In the genomic region with DNA sequence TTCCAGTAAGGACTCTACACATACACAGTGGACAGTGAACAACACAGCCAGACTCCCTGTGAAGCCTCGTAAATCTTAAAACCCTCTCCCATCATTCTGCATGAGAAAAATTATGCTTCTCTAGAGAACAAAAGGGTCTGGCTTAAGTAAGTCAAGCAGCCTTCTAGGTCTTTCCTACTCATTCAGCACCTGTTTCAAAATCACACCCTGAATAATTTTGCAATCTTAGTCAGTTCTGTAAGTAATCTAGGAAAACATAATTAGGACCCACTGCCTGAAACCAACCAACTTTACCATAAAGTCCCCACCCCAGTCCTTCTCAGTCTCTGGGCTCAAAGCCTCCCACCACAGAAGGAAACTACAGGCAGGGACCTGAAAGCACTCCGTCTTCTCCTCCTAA, we compare ENCODE assay signal across 25 cellular contexts. TPM values are rescaled to one million over a fixed set of nuclear protein-coding genes. Genes with fewer than 3 reads are reported as not detected.
A peak's percentile ranks its signal among the peaks of the same experiment; 100 is the strongest.
DNase-seq lines count a peak whose midpoint lies in the region; ATAC-seq and TF ChIP-seq lines count a peak whose summit lies in the region.
"Had no signal": no experiment of that assay in that cellular context is flagged by ENCODE, and none has a peak within 500 bp of the region (broad histone marks: within the 10 kb centered on the region; RNA-seq: fewer than 3 reads in every experiment).

No MANE protein-coding gene starts in this region.

- H3K4me3 ChIP-seq in OCI-LY3 (ENCODE audit: low read length) (0 out of 2 replicates have a peak overlapping the region, but pooled peaks have one; percentile 25), osteoblast (ENCODE audit: insufficient read depth, low read length) (no peak overlapping the region)
- H3K4me3 ChIP-seq: ascending aorta; BLaER1 treated with 17β-estradiol and CSF1 and Interleukin-3, amounts not matched to agents 10 nM and 100 nM; cardiac muscle cell; coronary artery; GM23248; ovary; SJCRH30; upper lobe of right lung had no signal

- H3K4me1 ChIP-seq in OCI-LY3 (ENCODE audit: low read length) (peaks cover 21% of the 10 kb centered on the region), osteoblast (ENCODE audit: insufficient read depth, low read length) (peaks cover 18% of the 10 kb centered on the region)
- H3K4me1 ChIP-seq: BLaER1 treated with 17β-estradiol and CSF1 and Interleukin-3, amounts not matched to agents 10 nM and 100 nM; SJCRH30; upper lobe of right lung had no signal

- peak overlapping the region in 1 of 2 donors; percentile 56 for H3K4me3 Mint-ChIP-seq in activated T-cell treated with anti-CD3 and anti-CD28 coated beads, Interleukin-2, amount 50 U/mL, for 72 hours
- no peak overlapping the region for H3K4me3 Mint-ChIP-seq in central memory CD8-positive, alpha-beta T cell
- H3K4me3 Mint-ChIP-seq in stimulated activated naive CD8-positive, alpha-beta T cell treated with anti-CD3 and anti-CD28 coated beads, Interleukin-15, Interleukin-2, amounts not matched to agents 100 ng/mL and 50 ng/mL, for 24 hours = no peak overlapping the region
- H3K4me3 Mint-ChIP-seq: nephron progenitor cell had no signal

- H3K27me3 Mint-ChIP-seq in activated T-cell treated with anti-CD3 and anti-CD28 coated beads, Interleukin-2, amount 50 U/mL, for 72 hours (ENCODE audit: low read depth) = no peaks in the 10 kb centered on the region
- no peaks in the 10 kb centered on the region for H3K27me3 Mint-ChIP-seq in central memory CD8-positive, alpha-beta T cell
- no peaks in the 10 kb centered on the region for H3K27me3 Mint-ChIP-seq in stimulated activated naive CD8-positive, alpha-beta T cell treated with anti-CD3 and anti-CD28 coated beads, Interleukin-15, Interleukin-2, amounts not matched to agents 100 ng/mL and 50 ng/mL, for 24 hours

- H3K4me2 ChIP-seq in OCI-LY3 (ENCODE audit: low read length) (peak overlapping the region; percentile 43), osteoblast (ENCODE audit: insufficient read depth, low read length) (no peak overlapping the region)
- H3K4me2 ChIP-seq: BLaER1 treated with 17β-estradiol and CSF1 and Interleukin-3, amounts not matched to agents 10 nM and 100 nM had no signal

- H3K79me2 ChIP-seq in OCI-LY3 (ENCODE audit: low read length) = no peaks in the 10 kb centered on the region
- H3K79me2 ChIP-seq in osteoblast (ENCODE audit: insufficient read depth, low read length) = peaks cover 9% of the 10 kb centered on the region

- peak; percentile 42 to 53 for ATAC-seq in activated T-cell treated with anti-CD3 and anti-CD28 coated beads, Interleukin-2, amount 50 U/mL, for 72 hours (replicated peaks in 1 of 2)
- ATAC-seq in central memory CD8-positive, alpha-beta T cell (replicated peaks; ENCODE audit: extremely low read depth, poor library complexity, severe bottlenecking) = no peak
- ATAC-seq: upper lobe of right lung had no signal

- peak overlapping the region; percentile 47 for H3K27ac ChIP-seq in OCI-LY3 (ENCODE audit: low read length)
- H3K27ac ChIP-seq in osteoblast (ENCODE audit: low read depth, low read length) = no peak overlapping the region
- H3K27ac ChIP-seq: BLaER1 treated with 17β-estradiol and CSF1 and Interleukin-3, amounts not matched to agents 10 nM and 100 nM; cardiac muscle cell; coronary artery; GM23248; ovary; SJCRH30; upper lobe of right lung had no signal

- peaks cover 44% of the 10 kb centered on the region for H3K36me3 ChIP-seq in OCI-LY3 (replicated peaks; ENCODE audit: low read depth, low read length)
- peaks cover 79% of the 10 kb centered on the region for H3K36me3 ChIP-seq in osteoblast (ENCODE audit: insufficient read depth, low read length)
- H3K36me3 ChIP-seq: ovary had no signal

- peaks cover 40% of the 10 kb centered on the region for H3K4me1 Mint-ChIP-seq in activated T-cell treated with anti-CD3 and anti-CD28 coated beads, Interleukin-2, amount 50 U/mL, for 72 hours (ENCODE audit: low read depth)
- H3K4me1 Mint-ChIP-seq in central memory CD8-positive, alpha-beta T cell = peaks cover 12% of the 10 kb centered on the region
- H3K4me1 Mint-ChIP-seq in stimulated activated naive CD8-positive, alpha-beta T cell treated with anti-CD3 and anti-CD28 coated beads, Interleukin-15, Interleukin-2, amounts not matched to agents 100 ng/mL and 50 ng/mL, for 24 hours (ENCODE audit: low read depth) = peaks cover 33% of the 10 kb centered on the region
- H3K4me1 Mint-ChIP-seq: nephron progenitor cell had no signal

- H2AFZ ChIP-seq in OCI-LY3 (ENCODE audit: low read depth, low read length) = no peak overlapping the region
- no peak overlapping the region for H2AFZ ChIP-seq in osteoblast (ENCODE audit: low read length)
- H2AFZ ChIP-seq: GM23248 had no signal

- no peak for DNase-seq in activated T-cell treated with anti-CD3 and anti-CD28 coated beads, Interleukin-2, amount 50 U/mL, for 72 hours
- no peak for DNase-seq in activated T-cell treated with anti-CD3 and anti-CD28 coated beads, Interleukin-2, amount 50 U/mL, for 48 hours
- DNase-seq in central memory CD8-positive, alpha-beta T cell (ENCODE audit: low spot score in 2 of 2) = no peak
- no peak for DNase-seq in NCI-H82 treated with DMSO at 0.1 percent for 48 hours (lab: John Stamatoyannopoulos, UW; ENCODE audit: unreplicated experiment)
- DNase-seq in osteoblast (ENCODE audit: insufficient read length, low spot score, missing footprints) = no peak
- DNase-seq: activated gamma-delta T cell; effector memory CD4-positive, alpha-beta T cell; GM23248; kidney; NCI-H1436; NCI-H2081 treated with DMSO at 0.1 percent for 48 hours; NCI-H345; nephron progenitor cell; ovary; retina; SJCRH30; small intestine; stimulated activated CD8-positive, alpha-beta memory T cell treated with anti-CD3 and anti-CD28 coated beads, Interleukin-4, amount 100 ng/mL, for 48 hours; upper lobe of right lung had no signal

- peaks cover 3 to 6% of the 10 kb centered on the region in 2 donors for H3K36me3 Mint-ChIP-seq in activated T-cell treated with anti-CD3 and anti-CD28 coated beads, Interleukin-2, amount 50 U/mL, for 72 hours (ENCODE audit: insufficient read depth in 2 of 2)
- H3K36me3 Mint-ChIP-seq in central memory CD8-positive, alpha-beta T cell (ENCODE audit: insufficient read depth) = peaks cover 65% of the 10 kb centered on the region
- H3K36me3 Mint-ChIP-seq in stimulated activated naive CD8-positive, alpha-beta T cell treated with anti-CD3 and anti-CD28 coated beads, Interleukin-15, Interleukin-2, amounts not matched to agents 100 ng/mL and 50 ng/mL, for 24 hours (ENCODE audit: low read depth) = peaks cover 70% of the 10 kb centered on the region

- TF ChIP-seq CTCF in OCI-LY3 (IDR thresholded peaks at IDR 0.05; ENCODE audit: low read depth, low read length) = no peak
- no peak for TF ChIP-seq CTCF in osteoblast (IDR thresholded peaks at IDR 0.05; ENCODE audit: extremely low read depth, low read depth, low read length)

- H3K27ac Mint-ChIP-seq in activated T-cell treated with anti-CD3 and anti-CD28 coated beads, Interleukin-2, amount 50 U/mL, for 72 hours = peak overlapping the region; percentile 97
- peak overlapping the region; percentile 70 for H3K27ac Mint-ChIP-seq in central memory CD8-positive, alpha-beta T cell (ENCODE audit: low read depth)
- H3K27ac Mint-ChIP-seq in stimulated activated naive CD8-positive, alpha-beta T cell treated with anti-CD3 and anti-CD28 coated beads, Interleukin-15, Interleukin-2, amounts not matched to agents 100 ng/mL and 50 ng/mL, for 24 hours = peak overlapping the region; percentile 57
- H3K27ac Mint-ChIP-seq: nephron progenitor cell had no signal

- H3K9ac ChIP-seq in OCI-LY3 (ENCODE audit: low read length) = no peak overlapping the region
- H3K9ac ChIP-seq: BLaER1 treated with 17β-estradiol and CSF1 and Interleukin-3, amounts not matched to agents 10 nM and 100 nM; GM23248 had no signal

- no peaks in the 10 kb centered on the region for H3K27me3 ChIP-seq in OCI-LY3 (ENCODE audit: low read depth, low read length)
- H3K27me3 ChIP-seq in osteoblast (ENCODE audit: insufficient read depth, low read length) = no peaks in the 10 kb centered on the region
- H3K27me3 ChIP-seq: ascending aorta; BLaER1 treated with 17β-estradiol and CSF1 and Interleukin-3, amounts not matched to agents 10 nM and 100 nM; cardiac muscle cell; ovary; SJCRH30; upper lobe of right lung had no signal

- H3K9me3 Mint-ChIP-seq in activated T-cell treated with anti-CD3 and anti-CD28 coated beads, Interleukin-2, amount 50 U/mL, for 72 hours = no peaks in the 10 kb centered on the region
- H3K9me3 Mint-ChIP-seq in central memory CD8-positive, alpha-beta T cell = no peaks in the 10 kb centered on the region
- no peaks in the 10 kb centered on the region for H3K9me3 Mint-ChIP-seq in stimulated activated naive CD8-positive, alpha-beta T cell treated with anti-CD3 and anti-CD28 coated beads, Interleukin-15, Interleukin-2, amounts not matched to agents 100 ng/mL and 50 ng/mL, for 24 hours
- H3K9me3 Mint-ChIP-seq: nephron progenitor cell had no signal

- H4K20me1 ChIP-seq in OCI-LY3 (ENCODE audit: insufficient read depth, low read length) (peaks cover 29% of the 10 kb centered on the region), osteoblast (ENCODE audit: insufficient read depth, low read length) (peaks cover 2% of the 10 kb centered on the region)

- no peaks in the 10 kb centered on the region for H3K9me3 ChIP-seq in OCI-LY3 (ENCODE audit: insufficient read depth, low read length)
- no peaks in the 10 kb centered on the region for H3K9me3 ChIP-seq in osteoblast (ENCODE audit: low read depth, low read length)
- H3K9me3 ChIP-seq: ascending aorta; BLaER1 treated with 17β-estradiol and CSF1 and Interleukin-3, amounts not matched to agents 10 nM and 100 nM; ovary; SJCRH30; upper lobe of right lung had no signal

RNA-seq across cellular contexts. Expression of a gene that starts 19.7 kb away (rescaled TPM):
- total RNA-seq in activated T-cell treated with anti-CD3 and anti-CD28 coated beads, Interleukin-2, amount 50 U/mL, for 72 hours = 10 to 100 TPM; 70.4 to 75.9 TPM
- 52.1 and 56.6 TPM in 2 replicates for total RNA-seq in osteoblast
- total RNA-seq: SJCRH30 had no signal
